ENCODE assay signal across 8 cellular contexts in genomic region chr17:38598536-38598935, GRCh38.
DNase-seq lines count a peak whose midpoint lies in the region; TF ChIP-seq lines count a peak whose summit lies in the region.
"Had no signal": no experiment of that assay in that cellular context is flagged by ENCODE, and none has a peak within 500 bp of the region (broad histone marks: within the 10 kb centered on the region; RNA-seq: fewer than 3 reads in every experiment).

No MANE protein-coding gene starts in this region.

- no peak overlapping the region for H3K4me3 ChIP-seq in GM12865 (ENCODE audit: low read depth, low read length)
- H3K4me3 ChIP-seq in fibroblast of mammary gland (ENCODE audit: control insufficient read depth, low read depth, low read length): no peak overlapping the region

- no peak for TF ChIP-seq CTCF in GM12865 (IDR thresholded peaks at IDR 0.05; ENCODE audit: insufficient read depth, low read depth, low read length, missing control alignments)
- no peak for TF ChIP-seq CTCF in fibroblast of mammary gland (conservative IDR thresholded peaks at IDR 0.05; ENCODE audit: control insufficient read depth, insufficient read depth, low read depth, low read length)

- DNase-seq in GM12865 (ENCODE audit: low read depth) (peak; percentile 83), NCI-H1092 (lab: John Stamatoyannopoulos, UW) (peak; percentile 62), SHP77 treated with DMSO at 0.1 percent for 48 hours (lab: John Stamatoyannopoulos, UW) (peak; percentile 89), fibroblast of mammary gland (ENCODE audit: low read depth) (peak; percentile 33), midbrain (lab: John Stamatoyannopoulos, UW) (no peak), activated gamma-delta T cell (lab: John Stamatoyannopoulos, UW) (no peak)
- DNase-seq in stimulated activated CD8-positive, alpha-beta memory T cell treated with anti-CD3 and anti-CD28 coated beads, Interleukin-4, amount 100 ng/mL, for 48 hours: peak; percentile 42
- DNase-seq: left cardiac atrium had no signal

Comparison
In these comparisons a context has a peak if more than half of its experiments do, and no peak if none do; other contexts are left out.
1. DNase-seq: peak in GM12865 (single experiment), NCI-H1092 (single experiment), SHP77 treated with DMSO at 0.1 percent for 48 hours (single experiment), fibroblast of mammary gland (single experiment) and stimulated activated CD8-positive, alpha-beta memory T cell treated with anti-CD3 and anti-CD28 coated beads, Interleukin-4, amount 100 ng/mL, for 48 hours (single experiment); none in midbrain (single experiment) and activated gamma-delta T cell (single experiment).